In genomic region chr6:50816115-50816675, GRCh38 we compare ENCODE assay signal across 8 cellular contexts.
DNase-seq lines count a peak whose midpoint lies in the region; ATAC-seq and TF ChIP-seq lines count a peak whose summit lies in the region.

No MANE protein-coding gene starts in this region.

- TF ChIP-seq CTCF in 22Rv1 (IDR thresholded peaks at IDR 0.05) = peak; percentile 64
- peak; percentile 52 for TF ChIP-seq CTCF in GM12874 (IDR thresholded peaks at IDR 0.05; ENCODE audit: insufficient read depth, low read depth, low read length)

- peak; percentile 83 for DNase-seq in NCI-H1105 (lab: John Stamatoyannopoulos, UW)
- peak in 3 of 5 experiments; percentile 30 to 55 (median 31) for DNase-seq in T-helper 2 cell
- peak; percentile 70 to 85 for DNase-seq in T47D (ENCODE audit: low read depth in 1 of 2, low spot score in 1 of 2)
- DNase-seq in inferior parietal cortex (ENCODE audit: extremely low spot score) = peak; percentile 94
- peak; percentile 64 for DNase-seq in smooth muscle cell of the brain vasculature (ENCODE audit: low read depth, low spot score)

- H3K27ac ChIP-seq in 22Rv1 = peak overlapping the region; percentile 47

- in situ Hi-C loops in T47D (cut with HindIII; ENCODE audit: low pct_unique_long_range_greater_than_20kb, low sequenced_read_pairs) = no loop called here

- ATAC-seq in HG02763 (IDR thresholded peaks at IDR 0.05; ENCODE audit: unreplicated experiment) = peak; percentile 64

Comparison
In these comparisons a context has a peak if more than half of its experiments do, and no peak if none do; other contexts are left out.
1. Peak in every context shown above with its lines: DNase-seq, ATAC-seq and H3K27ac ChIP-seq.
2. DNase-seq: peak in every context shown above with its lines; median percentile 94 in inferior parietal cortex; 83 in NCI-H1105; 78 in T47D; 64 in smooth muscle cell of the brain vasculature; 31 in T-helper 2 cell.